ENCODE assay signal across 7 cellular contexts in the genomic region with DNA sequence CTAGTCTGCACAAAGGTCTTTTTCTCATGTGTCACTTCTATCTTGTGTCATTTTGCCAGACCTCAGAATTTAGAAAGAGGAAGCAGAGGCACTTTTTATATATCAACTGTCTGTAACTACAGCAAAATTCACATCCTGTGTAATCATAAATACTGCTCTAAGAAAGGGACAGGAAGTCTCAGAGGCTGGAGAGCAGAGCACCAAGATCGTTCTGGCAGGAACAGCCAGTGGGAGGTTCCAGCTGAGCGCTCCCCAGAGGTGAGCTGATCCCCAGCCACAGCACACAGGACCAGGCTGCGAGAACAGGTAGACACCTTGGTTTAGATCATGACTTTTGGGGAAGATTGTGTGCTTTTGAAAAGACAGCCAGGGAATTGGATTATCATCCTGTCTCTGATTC. TPM values are rescaled to one million over a fixed set of nuclear protein-coding genes. Genes with fewer than 3 reads are reported as not detected.
DNase-seq lines count a peak whose midpoint lies in the region; ATAC-seq and TF ChIP-seq lines count a peak whose summit lies in the region.

A gene with protein sequence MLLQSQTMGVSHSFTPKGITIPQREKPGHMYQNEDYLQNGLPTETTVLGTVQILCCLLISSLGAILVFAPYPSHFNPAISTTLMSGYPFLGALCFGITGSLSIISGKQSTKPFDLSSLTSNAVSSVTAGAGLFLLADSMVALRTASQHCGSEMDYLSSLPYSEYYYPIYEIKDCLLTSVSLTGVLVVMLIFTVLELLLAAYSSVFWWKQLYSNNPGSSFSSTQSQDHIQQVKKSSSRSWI (plus strand): TSS at position 174 of the 400 bp plus-strand sequence. CDS start 4,610 bp downstream, outside the sequence.

- H3K27ac Mint-ChIP-seq in activated B cell treated with CpG ODN at 0.5 μM for 24 hours: peak within 1 kb of the TSS; percentile 99
- H3K27ac Mint-ChIP-seq in activated T-helper 2 cell treated with anti-CD3 and anti-CD28 coated beads, Interferon-gamma antibody, Interleukin-2, Interleukin-4, amounts not matched to agents 10 μg/mL and 5 μg/mL and 100 μg/mL, durations not matched to agents 14 hours and 24 hours and 36 hours: no peak within 1 kb of the TSS
- H3K27ac Mint-ChIP-seq in T-helper 2 cell treated with Interferon-gamma antibody and Interleukin-4, amounts not matched to agents 5 μg/mL and 100 μg/mL, for 36 hours: no peak within 1 kb of the TSS

- DNase-seq in activated B cell treated with CpG ODN at 0.5 μM for 24 hours (peak; percentile 41), pons (ENCODE audit: low spot score) (peak; percentile 82), SHP77 treated with DMSO at 0.1 percent for 48 hours (lab: John Stamatoyannopoulos, UW) (no peak)
- no peak for DNase-seq in activated T-helper 2 cell treated with anti-CD3 and anti-CD28 coated beads, Interferon-gamma antibody, Interleukin-2, Interleukin-4, amounts not matched to agents 10 μg/mL and 5 μg/mL and 100 μg/mL, durations not matched to agents 14 hours and 24 hours and 36 hours (ENCODE audit: low spot score)
- DNase-seq in T-helper 2 cell treated with Interferon-gamma antibody and Interleukin-4, amounts not matched to agents 5 μg/mL and 100 μg/mL, for 36 hours (ENCODE audit: low spot score): no peak

- H3K9me3 Mint-ChIP-seq in activated B cell treated with CpG ODN at 0.5 μM for 24 hours: peaks cover 3% of the 10 kb centered on the region
- H3K9me3 Mint-ChIP-seq in activated T-helper 2 cell treated with anti-CD3 and anti-CD28 coated beads, Interferon-gamma antibody, Interleukin-2, Interleukin-4, amounts not matched to agents 10 μg/mL and 5 μg/mL and 100 μg/mL, durations not matched to agents 14 hours and 24 hours and 36 hours: no peaks in the 10 kb centered on the region
- no peaks in the 10 kb centered on the region for H3K9me3 Mint-ChIP-seq in T-helper 2 cell treated with Interferon-gamma antibody and Interleukin-4, amounts not matched to agents 5 μg/mL and 100 μg/mL, for 36 hours

- no peaks in the 10 kb centered on the region for H3K27me3 Mint-ChIP-seq in activated B cell treated with CpG ODN at 0.5 μM for 24 hours
- peaks cover 9% of the 10 kb centered on the region for H3K27me3 Mint-ChIP-seq in activated T-helper 2 cell treated with anti-CD3 and anti-CD28 coated beads, Interferon-gamma antibody, Interleukin-2, Interleukin-4, amounts not matched to agents 10 μg/mL and 5 μg/mL and 100 μg/mL, durations not matched to agents 14 hours and 24 hours and 36 hours (ENCODE audit: low read depth)
- H3K27me3 Mint-ChIP-seq in T-helper 2 cell treated with Interferon-gamma antibody and Interleukin-4, amounts not matched to agents 5 μg/mL and 100 μg/mL, for 36 hours (ENCODE audit: low read depth): peaks cover 13% of the 10 kb centered on the region

- no peak for TF ChIP-seq CTCF in activated B cell treated with CpG ODN at 0.5 μM for 24 hours (IDR thresholded peaks at IDR 0.05)

- CTCF ChIA-PET in activated B cell treated with CpG ODN at 0.5 μM for 24 hours (lab: Charles Lee): interaction anchor here (1.7 to 3.6 kb wide), 2 partner anchors 15 to 79 kb away, joined by 7 to 15 read pairs; no protein-coding TSS in a partner anchor

- peak; percentile 92 for ATAC-seq in GM19372 (IDR thresholded peaks at IDR 0.05; ENCODE audit: low read depth, unreplicated experiment)
- peak; percentile 92 for ATAC-seq in HG03139 (IDR thresholded peaks at IDR 0.05; ENCODE audit: unreplicated experiment)
- ATAC-seq in activated B cell treated with CpG ODN at 0.5 μM for 24 hours (ENCODE audit: low read depth): peak; percentile 85

- peak within 1 kb of the TSS; percentile 90 for H3K4me3 Mint-ChIP-seq in activated B cell treated with CpG ODN at 0.5 μM for 24 hours
- H3K4me3 Mint-ChIP-seq in activated T-helper 2 cell treated with anti-CD3 and anti-CD28 coated beads, Interferon-gamma antibody, Interleukin-2, Interleukin-4, amounts not matched to agents 10 μg/mL and 5 μg/mL and 100 μg/mL, durations not matched to agents 14 hours and 24 hours and 36 hours (ENCODE audit: low read depth): no peak within 1 kb of the TSS
- H3K4me3 Mint-ChIP-seq in T-helper 2 cell treated with Interferon-gamma antibody and Interleukin-4, amounts not matched to agents 5 μg/mL and 100 μg/mL, for 36 hours: no peak within 1 kb of the TSS

- peaks cover 16% of the 10 kb centered on the region for H3K36me3 Mint-ChIP-seq in activated B cell treated with CpG ODN at 0.5 μM for 24 hours (ENCODE audit: low read depth)
- H3K36me3 Mint-ChIP-seq in activated T-helper 2 cell treated with anti-CD3 and anti-CD28 coated beads, Interferon-gamma antibody, Interleukin-2, Interleukin-4, amounts not matched to agents 10 μg/mL and 5 μg/mL and 100 μg/mL, durations not matched to agents 14 hours and 24 hours and 36 hours (ENCODE audit: low read depth): no peaks in the 10 kb centered on the region
- H3K36me3 Mint-ChIP-seq in T-helper 2 cell treated with Interferon-gamma antibody and Interleukin-4, amounts not matched to agents 5 μg/mL and 100 μg/mL, for 36 hours (ENCODE audit: low read depth): no peaks in the 10 kb centered on the region

- POLR2A ChIA-PET in activated B cell treated with CpG ODN at 0.5 μM for 24 hours (lab: Charles Lee): interaction anchor here (0.6 to 8.8 kb wide), 15 partner anchors 10 to 645 kb away, joined by 3 to 179 read pairs (median 6); a partner anchor contains a TSS

- H3K4me1 Mint-ChIP-seq in activated B cell treated with CpG ODN at 0.5 μM for 24 hours: peaks cover 84% of the 10 kb centered on the region
- peaks cover 7% of the 10 kb centered on the region for H3K4me1 Mint-ChIP-seq in activated T-helper 2 cell treated with anti-CD3 and anti-CD28 coated beads, Interferon-gamma antibody, Interleukin-2, Interleukin-4, amounts not matched to agents 10 μg/mL and 5 μg/mL and 100 μg/mL, durations not matched to agents 14 hours and 24 hours and 36 hours (ENCODE audit: low read depth)
- peaks cover 3% of the 10 kb centered on the region for H3K4me1 Mint-ChIP-seq in T-helper 2 cell treated with Interferon-gamma antibody and Interleukin-4, amounts not matched to agents 5 μg/mL and 100 μg/mL, for 36 hours (ENCODE audit: low read depth)

- intact Hi-C loops in activated B cell treated with CpG ODN at 0.5 μM for 24 hours (cut with micrococcal nuclease): loop anchor here (1.0 kb wide), 6 partner anchors 11 to 99 kb away; a partner anchor contains a TSS
- intact Hi-C loops in activated T-helper 2 cell treated with anti-CD3 and anti-CD28 coated beads, Interferon-gamma antibody, Interleukin-2, Interleukin-4, amounts not matched to agents 10 μg/mL and 5 μg/mL and 100 μg/mL, durations not matched to agents 14 hours and 24 hours and 36 hours (cut with micrococcal nuclease): no loop called here

RNA-seq across cellular contexts. Expression of the gene that starts here (rescaled TPM):
- total RNA-seq in activated B cell treated with CpG ODN at 0.5 μM for 24 hours: 43.1 and 51.1 TPM in 2 replicates
- total RNA-seq in activated T-helper 2 cell treated with anti-CD3 and anti-CD28 coated beads, Interferon-gamma antibody, Interleukin-2, Interleukin-4, amounts not matched to agents 10 μg/mL and 5 μg/mL and 100 μg/mL, durations not matched to agents 14 hours and 24 hours and 36 hours: not detected in 2 replicates

Comparison
In these comparisons a context has a peak if more than half of its experiments do, and no peak if none do; other contexts are left out.
1. RNA of the gene that starts here (total RNA-seq): 43.1 to 51.1 TPM in activated B cell treated with CpG ODN at 0.5 μM for 24 hours; not detected in activated T-helper 2 cell treated with anti-CD3 and anti-CD28 coated beads, Interferon-gamma antibody, Interleukin-2, Interleukin-4, amounts not matched to agents 10 μg/mL and 5 μg/mL and 100 μg/mL, durations not matched to agents 14 hours and 24 hours and 36 hours; every median in the first group is over 10 times any median in the second.
2. DNase-seq: peak in activated B cell treated with CpG ODN at 0.5 μM for 24 hours (single experiment) and pons (single experiment); none in SHP77 treated with DMSO at 0.1 percent for 48 hours (single experiment), activated T-helper 2 cell treated with anti-CD3 and anti-CD28 coated beads, Interferon-gamma antibody, Interleukin-2, Interleukin-4, amounts not matched to agents 10 μg/mL and 5 μg/mL and 100 μg/mL, durations not matched to agents 14 hours and 24 hours and 36 hours (single experiment) and T-helper 2 cell treated with Interferon-gamma antibody and Interleukin-4, amounts not matched to agents 5 μg/mL and 100 μg/mL, for 36 hours (single experiment).
3. Peak in every context shown above with its lines, with median percentiles within 50 percentile points of each other: ATAC-seq.